19 cellular contexts compared by ENCODE assay signal in the genomic region with DNA sequence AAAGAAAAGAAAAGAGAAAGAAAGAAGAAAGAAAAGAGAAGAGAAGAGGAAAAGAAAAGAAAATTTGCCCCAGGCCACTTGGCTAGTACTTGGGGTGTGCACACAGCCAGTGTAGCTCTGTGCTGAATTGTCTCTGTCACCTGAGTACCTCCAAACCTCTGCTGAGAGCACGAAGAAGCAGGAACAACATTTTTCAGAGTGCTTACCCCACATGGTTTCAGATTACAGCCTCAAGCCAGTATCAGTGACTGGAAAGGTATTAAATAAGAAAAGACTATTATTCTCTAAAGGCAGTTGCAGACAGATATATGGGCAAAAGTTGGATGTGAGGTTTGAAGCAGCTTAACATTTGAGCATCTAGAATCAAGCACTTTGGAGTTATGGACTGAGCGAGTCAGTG.
DNase-seq lines count a peak whose midpoint lies in the region; ATAC-seq, FAIRE-seq and TF ChIP-seq lines count a peak whose summit lies in the region.
"Had no signal": no experiment of that assay in that cellular context is flagged by ENCODE, and none has a peak within 500 bp of the region (broad histone marks: within the 10 kb centered on the region; RNA-seq: fewer than 3 reads in every experiment).

No MANE protein-coding gene starts in this region.

- H3K4me2 ChIP-seq in parathyroid adenoma (ENCODE audit: low read length), result no peak overlapping the region

- TF ChIP-seq POLR2A in GM12892 (IDR thresholded peaks at IDR 0.05; ENCODE audit: low read depth, low read length), result no peak

- peak overlapping the region; percentile 44 for H2AFZ ChIP-seq in parathyroid adenoma

- H3K27ac ChIP-seq in RWPE1, result peak overlapping the region; percentile 25; the same call in 1 of the 2 replicates
- H3K27ac ChIP-seq in foreskin keratinocyte, result peak overlapping the region; percentile 93
- H3K27ac ChIP-seq in parathyroid adenoma, result no peak overlapping the region
- H3K27ac ChIP-seq: C4-2B, gastrocnemius medialis had no signal

- H3K4me1 ChIP-seq in foreskin keratinocyte, result peaks cover 41% of the 10 kb centered on the region
- H3K4me1 ChIP-seq in parathyroid adenoma, result peaks cover 4% of the 10 kb centered on the region
- H3K4me1 ChIP-seq: gastrocnemius medialis had no signal

- CTCF ChIA-PET in RWPE1 (lab: Yijun Ruan, JAX), result interaction anchor here (1.0 kb wide), 1 partner anchor 32 kb away, joined by 3 read pairs; no protein-coding TSS in a partner anchor

- POLR2A ChIA-PET in RWPE1 (lab: Yijun Ruan, JAX; ENCODE audit: low non-redundant PET), result no interaction called here

- DNase-seq in HTR-8/SVneo (ENCODE audit: insufficient read length, low spot score) (no peak), RWPE1 (ENCODE audit: low spot score) (no peak), foreskin keratinocyte (peak in 1 of 2 donors; percentile 42), GM12892 (ENCODE audit: insufficient read length) (no peak), NCI-H510A treated with DMSO at 0.1 percent for 48 hours (lab: John Stamatoyannopoulos, UW) (no peak)
- DNase-seq in stimulated activated CD4-positive, alpha-beta T cell treated with anti-CD3 and anti-CD28 coated beads, Interleukin-15, amount 100 ng/mL, for 24 hours, result no peak
- DNase-seq: activated naive CD4-positive, alpha-beta T cell treated with anti-CD3 and anti-CD28 coated beads, Interleukin-2, amount 50 U/mL, for 16 hours; anterior cingulate cortex; gastrocnemius medialis; GOT3; hypothalamus; kidney glomerular epithelial cell; NCI-H1417 treated with DMSO at 0.1 percent for 48 hours; NCI-H2227 treated with DMSO at 0.1 percent for 48 hours; NCI-H774; nucleus accumbens; SHP77 had no signal

- H3K4me3 ChIP-seq in parathyroid adenoma (ENCODE audit: low read depth, low read length), result no peak overlapping the region
- H3K4me3 ChIP-seq: gastrocnemius medialis had no signal

- FAIRE-seq in HTR-8/SVneo (lab: Jason Lieb, UNC) (peak; percentile 54), GM12892 (lab: Jason Lieb, UNC) (no peak)

- H3K9ac ChIP-seq in parathyroid adenoma, result no peak overlapping the region

- H3K9me3 ChIP-seq in parathyroid adenoma (ENCODE audit: control insufficient read depth, low read length), result no peaks in the 10 kb centered on the region

- no peaks in the 10 kb centered on the region for H3K79me2 ChIP-seq in parathyroid adenoma

- H3K27me3 ChIP-seq in foreskin keratinocyte, result no peaks in the 10 kb centered on the region
- no peaks in the 10 kb centered on the region for H3K27me3 ChIP-seq in parathyroid adenoma (ENCODE audit: control insufficient read depth, insufficient read depth, low read length)
- H3K27me3 ChIP-seq: gastrocnemius medialis had no signal

- no peaks in the 10 kb centered on the region for H3K36me3 ChIP-seq in parathyroid adenoma (ENCODE audit: control insufficient read depth, insufficient read depth, low read length)
- H3K36me3 ChIP-seq: gastrocnemius medialis had no signal

- no peak for ATAC-seq in foreskin keratinocyte
- ATAC-seq: gastrocnemius medialis had no signal

- TF ChIP-seq CTCF in RWPE1 (conservative IDR thresholded peaks at IDR 0.05; ENCODE audit: low read depth) (no peak), foreskin keratinocyte (conservative IDR thresholded peaks at IDR 0.05) (no peak), parathyroid adenoma (IDR thresholded peaks at IDR 0.05) (no peak)
